13 cellular contexts compared by ENCODE assay signal in genomic region chr1:237507005-237507404, GRCh38.
DNase-seq lines count a peak whose midpoint lies in the region; ATAC-seq and TF ChIP-seq lines count a peak whose summit lies in the region.
"Had no signal": no experiment of that assay in that cellular context is flagged by ENCODE, and none has a peak within 500 bp of the region (broad histone marks: within the 10 kb centered on the region; RNA-seq: fewer than 3 reads in every experiment).

No MANE protein-coding gene starts in this region.

- intact Hi-C loops in uterus (cut with DNase I; ENCODE audit: low total_unique reads) (no loop called here), ovary (cut with DNase I) (no loop called here)

- TF ChIP-seq EP300 in ovary (IDR thresholded peaks at IDR 0.05): no peak

- no peak overlapping the region for H3K27ac Mint-ChIP-seq in endodermal cell

- H3K4me1 ChIP-seq in uterus (no peaks in the 10 kb centered on the region), ovary (ENCODE audit: insufficient read depth) (no peaks in the 10 kb centered on the region), endodermal cell (ENCODE audit: control insufficient read depth, insufficient read depth, low read length) (no peaks in the 10 kb centered on the region)
- H3K4me1 ChIP-seq: vagina had no signal

- peak; percentile 94 for ATAC-seq in GM18498 (IDR thresholded peaks at IDR 0.05; ENCODE audit: unreplicated experiment)
- ATAC-seq in GM19324 (IDR thresholded peaks at IDR 0.05; ENCODE audit: low FRiP score, unreplicated experiment): peak; percentile 65
- peak; percentile 91 for ATAC-seq in HG02763 (IDR thresholded peaks at IDR 0.05; ENCODE audit: unreplicated experiment)
- ATAC-seq in HG03469 (IDR thresholded peaks at IDR 0.05; ENCODE audit: unreplicated experiment): peak; percentile 95
- ATAC-seq: left cardiac atrium had no signal

- no peaks in the 10 kb centered on the region for H3K9me3 ChIP-seq in uterus
- H3K9me3 ChIP-seq in ovary: no peaks in the 10 kb centered on the region
- H3K9me3 ChIP-seq in endodermal cell (ENCODE audit: control insufficient read depth, low read length): no peaks in the 10 kb centered on the region
- H3K9me3 ChIP-seq: vagina had no signal

- no peak overlapping the region for H3K4me3 Mint-ChIP-seq in endodermal cell

- H3K27me3 ChIP-seq in uterus (no peaks in the 10 kb centered on the region), ovary (no peaks in the 10 kb centered on the region), endodermal cell (ENCODE audit: control insufficient read depth, insufficient read depth, low read length, poor library complexity, severe bottlenecking) (no peaks in the 10 kb centered on the region)
- H3K27me3 ChIP-seq: cardiac muscle cell, vagina had no signal

- WGBS in ovary, 3 donors: 42 to 64% (median 55%) methylated on average over 2 of the region's 2 CpGs
- 97 to 100% methylated on average over 1 to 2 of the region's 2 CpGs for WGBS in endodermal cell (ENCODE audit: insufficient coverage in 1 of 2, insufficient read length in 1 of 2), 2 experiments

- no peaks in the 10 kb centered on the region for H3K36me3 Mint-ChIP-seq in endodermal cell (ENCODE audit: low read depth)

- H3K27ac ChIP-seq in uterus (no peak overlapping the region), ovary (no peak overlapping the region), endodermal cell (ENCODE audit: low read depth, low read length) (no peak overlapping the region)
- H3K27ac ChIP-seq: cardiac muscle cell, vagina had no signal

- DNase-seq in uterus: no peak
- DNase-seq in ovary: no peak
- no peak for DNase-seq in endodermal cell
- no peak for DNase-seq in dermis blood vessel endothelial cell
- DNase-seq: GOT3, left cardiac atrium, NCI-H69 had no signal

- H3K4me3 ChIP-seq in uterus (no peak overlapping the region), ovary (no peak overlapping the region), endodermal cell (ENCODE audit: low read length) (no peak overlapping the region)
- H3K4me3 ChIP-seq: cardiac muscle cell, vagina had no signal

- no peaks in the 10 kb centered on the region for H3K36me3 ChIP-seq in uterus
- no peaks in the 10 kb centered on the region for H3K36me3 ChIP-seq in ovary
- no peaks in the 10 kb centered on the region for H3K36me3 ChIP-seq in endodermal cell (ENCODE audit: control insufficient read depth, insufficient read depth, low read length)
- H3K36me3 ChIP-seq: vagina had no signal

- H3K9me3 Mint-ChIP-seq in endodermal cell: no peaks in the 10 kb centered on the region

- H3K27me3 Mint-ChIP-seq in endodermal cell (ENCODE audit: insufficient read depth): no peaks in the 10 kb centered on the region

- no peak for TF ChIP-seq POLR2A in uterus (IDR thresholded peaks at IDR 0.05)
- TF ChIP-seq POLR2A in ovary (IDR thresholded peaks at IDR 0.05): no peak

- H3K4me1 Mint-ChIP-seq in endodermal cell: peaks cover 6% of the 10 kb centered on the region

- no peak for TF ChIP-seq CTCF in uterus (IDR thresholded peaks at IDR 0.05)
- TF ChIP-seq CTCF in ovary (IDR thresholded peaks at IDR 0.05): no peak
- no peak for TF ChIP-seq CTCF in endodermal cell (conservative IDR thresholded peaks at IDR 0.05)

- H3K9ac ChIP-seq in endodermal cell (ENCODE audit: extremely low read depth, low read length, poor library complexity, severe bottlenecking): no peak overlapping the region
